ENCODE assay signal across 23 cellular contexts in the genomic region with DNA sequence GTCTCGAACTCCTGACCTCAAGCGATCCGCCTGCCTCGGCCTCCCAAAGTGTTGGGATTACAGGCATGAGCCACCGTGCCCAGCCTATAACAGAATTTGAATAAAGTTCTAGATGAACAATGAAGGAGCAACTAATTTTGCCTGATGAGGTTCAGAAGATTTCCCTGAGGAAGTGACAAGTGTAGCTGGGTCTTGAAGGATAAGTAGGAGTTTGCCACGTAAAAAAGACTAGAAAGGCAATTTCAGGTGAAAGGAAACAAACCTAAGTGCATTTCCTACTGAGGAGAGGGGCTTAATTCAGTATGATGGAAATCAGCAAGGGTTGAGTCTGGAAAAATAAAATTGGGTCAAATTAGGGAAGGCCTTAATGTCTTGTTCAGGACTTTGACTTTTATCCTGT. TPM values are rescaled to one million over a fixed set of nuclear protein-coding genes. Genes with fewer than 3 reads are reported as not detected.
DNase-seq lines count a peak whose midpoint lies in the region; ATAC-seq and TF ChIP-seq lines count a peak whose summit lies in the region.
"Had no signal": no experiment of that assay in that cellular context is flagged by ENCODE, and none has a peak within 500 bp of the region (broad histone marks: within the 10 kb centered on the region; RNA-seq: fewer than 3 reads in every experiment).

No MANE protein-coding gene starts in this region.

- H3K27me3 ChIP-seq in GM23338 (ENCODE audit: insufficient read depth) (no peaks in the 10 kb centered on the region), iPS-20b (ENCODE audit: insufficient read depth, low read length) (no peaks in the 10 kb centered on the region)
- H3K27me3 ChIP-seq: BE2C; BLaER1 treated with 17β-estradiol and CSF1 and Interleukin-3, amounts not matched to agents 10 nM and 100 nM had no signal

- peaks cover 18% of the 10 kb centered on the region for H3K36me3 Mint-ChIP-seq in GM23338 (ENCODE audit: low read depth)
- peaks cover 27% of the 10 kb centered on the region for H3K36me3 Mint-ChIP-seq in WTC11
- H3K36me3 Mint-ChIP-seq: CD14-positive monocyte; CD8-positive, alpha-beta memory T cell had no signal

- DNase-seq in GM23338 (ENCODE audit: low spot score) (no peak), WTC11 (ENCODE audit: low spot score) (no peak), sciatic nerve (ENCODE audit: low spot score) (no peak)
- DNase-seq: 8988T; ACHN; AML-193; BE2C; CD4-positive, alpha-beta T cell; CD8-positive, alpha-beta memory T cell; DMS 273 treated with DMSO at 0.1 percent for 48 hours; DMS79; EL; GDM1; GM23248; HCEC 1CT had no signal

- H3K9me2 ChIP-seq in GM23338 (ENCODE audit: insufficient read depth): 0 out of 2 replicates have a peak, but pooled peaks cover 4% of the 10 kb centered on the region

- peak overlapping the region; percentile 24; the same call in 1 of the 2 replicates for H3K27ac Mint-ChIP-seq in GM23338
- peak overlapping the region; percentile 39; the same call in 1 of the 2 replicates for H3K27ac Mint-ChIP-seq in WTC11
- H3K27ac Mint-ChIP-seq: CD14-positive monocyte; CD4-positive, alpha-beta T cell had no signal

- H3K27ac ChIP-seq in GM23338 (ENCODE audit: low read depth) (no peak overlapping the region), HEK293 (ENCODE audit: extremely low read depth, low read depth, low read length) (no peak overlapping the region), iPS-20b (ENCODE audit: low read length) (no peak overlapping the region)
- H3K27ac ChIP-seq: A549; BLaER1 treated with 17β-estradiol and CSF1 and Interleukin-3, amounts not matched to agents 10 nM and 100 nM; GM23248 had no signal

- CTCF ChIA-PET in HEK293 (lab: Yijun Ruan, JAX): interaction anchor here (0.6 to 2.2 kb wide), 2 partner anchors 9 to 1362 kb away, joined by 3 to 13 read pairs; no protein-coding TSS in a partner anchor
- CTCF ChIA-PET in WTC11 (lab: Charles Lee): interaction anchor here (1.2 kb wide), 1 partner anchor 154 kb away, joined by 3 read pairs; no protein-coding TSS in a partner anchor

- no peak for ATAC-seq in GM23338
- no peak for ATAC-seq in WTC11
- ATAC-seq in sciatic nerve: no peak
- no peak for ATAC-seq in GM21447 (IDR thresholded peaks at IDR 0.05; ENCODE audit: unreplicated experiment)
- no peak for ATAC-seq in GM18867 (IDR thresholded peaks at IDR 0.05; ENCODE audit: unreplicated experiment)
- no peak for ATAC-seq in GM21576 (IDR thresholded peaks at IDR 0.05; ENCODE audit: unreplicated experiment)
- ATAC-seq: A549 had no signal

- H3K4me2 ChIP-seq in GM23338: no peak overlapping the region
- H3K4me2 ChIP-seq: A549; BLaER1 treated with 17β-estradiol and CSF1 and Interleukin-3, amounts not matched to agents 10 nM and 100 nM had no signal

- H4K20me1 ChIP-seq in GM23338 (replicated peaks; ENCODE audit: insufficient read depth): no peaks in the 10 kb centered on the region
- H4K20me1 ChIP-seq: BLaER1 treated with 17β-estradiol and CSF1 and Interleukin-3, amounts not matched to agents 10 nM and 100 nM had no signal

- H3K4me1 ChIP-seq in GM23338 (ENCODE audit: insufficient read depth) (peaks cover 15% of the 10 kb centered on the region; the same call in 1 of the 2 replicates), HEK293 (ENCODE audit: control insufficient read depth, insufficient read depth, low read length) (no peaks in the 10 kb centered on the region), iPS-20b (ENCODE audit: insufficient read depth, low read length) (peaks cover 22% of the 10 kb centered on the region)
- H3K4me1 ChIP-seq: A549, BE2C had no signal

- peak overlapping the region; percentile 22; the same call in 1 of the 2 replicates for H3K9ac ChIP-seq in iPS-20b (ENCODE audit: low read depth, low read length)
- H3K9ac ChIP-seq: BLaER1 treated with 17β-estradiol and CSF1 and Interleukin-3, amounts not matched to agents 10 nM and 100 nM; GM23248 had no signal

- H3K4me1 Mint-ChIP-seq in GM23338 (peaks cover 46% of the 10 kb centered on the region), WTC11 (peaks cover 43% of the 10 kb centered on the region)
- H3K4me1 Mint-ChIP-seq: CD14-positive monocyte; CD8-positive, alpha-beta memory T cell had no signal

- no peaks in the 10 kb centered on the region for H3K9me3 ChIP-seq in HEK293 (ENCODE audit: control insufficient read depth, insufficient read depth, low read depth, low read length)
- peaks cover 13% of the 10 kb centered on the region for H3K9me3 ChIP-seq in iPS-20b (ENCODE audit: insufficient read depth, low read depth, low read length)
- H3K9me3 ChIP-seq: A549, BE2C had no signal

- intact Hi-C loops in sciatic nerve (cut with DNase I): no loop called here

- TF ChIP-seq CTCF in GM23338 (conservative IDR thresholded peaks at IDR 0.05; ENCODE audit: low read depth in 2 of 2) (no peak), HEK293 (tag by site-specific recombination; IDR thresholded peaks at IDR 0.05) (no peak), WTC11 (IDR thresholded peaks at IDR 0.05) (no peak)

- H3K27me3 Mint-ChIP-seq in GM23338 (ENCODE audit: insufficient read depth, low read depth, poor library complexity) (peaks cover 8% of the 10 kb centered on the region), WTC11 (ENCODE audit: low read depth) (peaks cover 13% of the 10 kb centered on the region; the same call in 1 of the 2 replicates)

- peaks cover 3% of the 10 kb centered on the region; the same call in 1 of the 2 replicates for H3F3A ChIP-seq in GM23338 (replicated peaks; ENCODE audit: low read depth)

- H3K4me3 ChIP-seq in GM23338: no peak overlapping the region
- H3K4me3 ChIP-seq in HEK293 (ENCODE audit: low read depth, low read length): no peak overlapping the region
- H3K4me3 ChIP-seq in iPS-20b (ENCODE audit: low read length): no peak overlapping the region
- H3K4me3 ChIP-seq: A549; BLaER1 treated with 17β-estradiol and CSF1 and Interleukin-3, amounts not matched to agents 10 nM and 100 nM; GM23248 had no signal

- POLR2A ChIA-PET in HEK293 (lab: Yijun Ruan, JAX) (no interaction called here), WTC11 (lab: Charles Lee) (interaction anchor here (0.5 kb wide), 1 partner anchor 162 kb away, joined by 3 read pairs; no protein-coding TSS in a partner anchor)

- peaks cover 16% of the 10 kb centered on the region for H3K9me3 Mint-ChIP-seq in GM23338
- H3K9me3 Mint-ChIP-seq in WTC11: peaks cover 31% of the 10 kb centered on the region
- H3K9me3 Mint-ChIP-seq: CD4-positive, alpha-beta T cell; CD8-positive, alpha-beta memory T cell had no signal

- no peak overlapping the region for H2AFZ ChIP-seq in GM23338
- H2AFZ ChIP-seq: GM23248 had no signal

- H3K4me3 Mint-ChIP-seq in GM23338 (no peak overlapping the region), WTC11 (no peak overlapping the region)
- H3K4me3 Mint-ChIP-seq: CD14-positive monocyte; CD4-positive, alpha-beta T cell; CD8-positive, alpha-beta memory T cell had no signal

- 0 out of 2 replicates have a peak, but pooled peaks cover 4% of the 10 kb centered on the region for H3K36me3 ChIP-seq in GM23338 (ENCODE audit: insufficient read depth)
- no peaks in the 10 kb centered on the region for H3K36me3 ChIP-seq in HEK293 (ENCODE audit: control insufficient read depth in 2 of 2, insufficient read depth in 1 of 2, low read length in 2 of 2)
- H3K36me3 ChIP-seq in iPS-20b (ENCODE audit: insufficient read depth, low read depth, low read length): no peaks in the 10 kb centered on the region
- H3K36me3 ChIP-seq: BE2C; BLaER1 treated with 17β-estradiol and CSF1 and Interleukin-3, amounts not matched to agents 10 nM and 100 nM had no signal

- no peaks in the 10 kb centered on the region for H3K79me2 ChIP-seq in GM23338 (replicated peaks; ENCODE audit: insufficient read depth)

TF ChIP-seq in GM23338, 12 proteins besides CTCF, POLR2A, EP300 and RAD21 (continues in another document):
- TF ChIP-seq ZNF331 (CRISPR knock-in tag; IDR thresholded peaks at IDR 0.05; ENCODE audit: low read depth): no peak
- TF ChIP-seq NANOG (IDR thresholded peaks at IDR 0.05; ENCODE audit: borderline replicate concordance): no peak
- TF ChIP-seq STAT1 (IDR thresholded peaks at IDR 0.05; ENCODE audit: unreplicated experiment): no peak
- TF ChIP-seq EZH2 (IDR thresholded peaks at IDR 0.05; ENCODE audit: low read depth, unreplicated experiment): no peak

TF ChIP-seq in HEK293, 187 proteins besides CTCF, POLR2A, EP300 and RAD21:
- TF ChIP-seq ZFP3 (tag by site-specific recombination; IDR thresholded peaks at IDR 0.05; ENCODE audit: low read depth) (peak; percentile 71), ZBTB17 (tag by site-specific recombination; IDR thresholded peaks at IDR 0.05) (0 out of 2 replicates have a peak, but pooled peaks have one; percentile 43), ZNF140 (tag by site-specific recombination; IDR thresholded peaks at IDR 0.05) (no peak)

TF ChIP-seq in WTC11, 78 proteins besides CTCF, POLR2A, EP300 and RAD21 (continues in another document):
- TF ChIP-seq KAT7 (CRISPR knock-in tag; IDR thresholded peaks at IDR 0.05; ENCODE audit: borderline replicate concordance): no peak
- no peak for TF ChIP-seq HMGA2 (CRISPR knock-in tag; IDR thresholded peaks at IDR 0.05)
- TF ChIP-seq, protein P1, sequence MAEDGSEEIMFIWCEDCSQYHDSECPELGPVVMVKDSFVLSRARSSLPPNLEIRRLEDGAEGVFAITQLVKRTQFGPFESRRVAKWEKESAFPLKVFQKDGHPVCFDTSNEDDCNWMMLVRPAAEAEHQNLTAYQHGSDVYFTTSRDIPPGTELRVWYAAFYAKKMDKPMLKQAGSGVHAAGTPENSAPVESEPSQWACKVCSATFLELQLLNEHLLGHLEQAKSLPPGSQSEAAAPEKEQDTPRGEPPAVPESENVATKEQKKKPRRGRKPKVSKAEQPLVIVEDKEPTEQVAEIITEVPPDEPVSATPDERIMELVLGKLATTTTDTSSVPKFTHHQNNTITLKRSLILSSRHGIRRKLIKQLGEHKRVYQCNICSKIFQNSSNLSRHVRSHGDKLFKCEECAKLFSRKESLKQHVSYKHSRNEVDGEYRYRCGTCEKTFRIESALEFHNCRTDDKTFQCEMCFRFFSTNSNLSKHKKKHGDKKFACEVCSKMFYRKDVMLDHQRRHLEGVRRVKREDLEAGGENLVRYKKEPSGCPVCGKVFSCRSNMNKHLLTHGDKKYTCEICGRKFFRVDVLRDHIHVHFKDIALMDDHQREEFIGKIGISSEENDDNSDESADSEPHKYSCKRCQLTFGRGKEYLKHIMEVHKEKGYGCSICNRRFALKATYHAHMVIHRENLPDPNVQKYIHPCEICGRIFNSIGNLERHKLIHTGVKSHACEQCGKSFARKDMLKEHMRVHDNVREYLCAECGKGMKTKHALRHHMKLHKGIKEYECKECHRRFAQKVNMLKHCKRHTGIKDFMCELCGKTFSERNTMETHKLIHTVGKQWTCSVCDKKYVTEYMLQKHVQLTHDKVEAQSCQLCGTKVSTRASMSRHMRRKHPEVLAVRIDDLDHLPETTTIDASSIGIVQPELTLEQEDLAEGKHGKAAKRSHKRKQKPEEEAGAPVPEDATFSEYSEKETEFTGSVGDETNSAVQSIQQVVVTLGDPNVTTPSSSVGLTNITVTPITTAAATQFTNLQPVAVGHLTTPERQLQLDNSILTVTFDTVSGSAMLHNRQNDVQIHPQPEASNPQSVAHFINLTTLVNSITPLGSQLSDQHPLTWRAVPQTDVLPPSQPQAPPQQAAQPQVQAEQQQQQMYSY (CRISPR knock-in tag; IDR thresholded peaks at IDR 0.05): no peak
- no peak for TF ChIP-seq CBFB (CRISPR knock-in tag; IDR thresholded peaks at IDR 0.05; ENCODE audit: low read depth)

RNA-seq across cellular contexts. Expression of a gene that starts 18.6 kb away (rescaled TPM):
- total RNA-seq in GM23338 (2014; rRNA removed; shearing (Covaris generic)): 1.2 TPM in 1 of 2 replicates, not detected in the other
- 0.27 and 0.49 TPM in 2 replicates for polyA plus RNA-seq in GM23338 (2016; fragmentation: Nextera tagmentation; extraction: Ambion mirVana)
- total RNA-seq in WTC11 (2021) (0.16 to 0.18 TPM (median 0.17 TPM) in 3 replicates), sciatic nerve (not detected)
- total RNA-seq: CD4-positive, alpha-beta T cell; CD8-positive, alpha-beta memory T cell; GM23248 had no signal
- polyA plus RNA-seq: A549; CD14-positive monocyte; CD8-positive, alpha-beta memory T cell; GM23248 had no signal
